Comparison of ENCODE assay signal across 20 cellular contexts in genomic region chr2:136183095-136183494, GRCh38.
"Had no signal": no experiment of that assay in that cellular context is flagged by ENCODE, and none has a peak within 500 bp of the region (broad histone marks: within the 10 kb centered on the region; RNA-seq: fewer than 3 reads in every experiment).

No MANE protein-coding gene starts in this region.

- H3K27ac ChIP-seq: coronary artery, gastroesophageal sphincter, left ventricle myocardium inferior, parathyroid adenoma, tibial artery, WERI-Rb-1 had no signal

- H3K4me1 ChIP-seq: gastroesophageal sphincter, left ventricle myocardium inferior, parathyroid adenoma, tibial artery had no signal

- H3K9me3 ChIP-seq: tibial artery had no signal

- H3K36me3 Mint-ChIP-seq: immature natural killer cell; natural killer cell; stimulated activated effector memory CD8-positive, alpha-beta T cell treated with anti-CD3 and anti-CD28 coated beads, Interleukin-12 subunit alpha, Interleukin-12 subunit beta, amount 100 ng/mL, for 72 hours had no signal

- H3K4me3 Mint-ChIP-seq: immature natural killer cell; natural killer cell; stimulated activated effector memory CD8-positive, alpha-beta T cell treated with anti-CD3 and anti-CD28 coated beads, Interleukin-12 subunit alpha, Interleukin-12 subunit beta, amount 100 ng/mL, for 72 hours had no signal

- H3K9ac ChIP-seq: parathyroid adenoma had no signal

- H3K27me3 ChIP-seq: gastroesophageal sphincter, tibial artery had no signal

- H3K4me1 Mint-ChIP-seq: immature natural killer cell had no signal

- H3K36me3 ChIP-seq: gastroesophageal sphincter, left ventricle myocardium inferior, tibial artery, WERI-Rb-1 had no signal

- DNase-seq: activated CD4-positive, alpha-beta T cell treated with anti-CD3 and anti-CD28 coated beads for 1 hour; activated CD8-positive, alpha-beta memory T cell treated with anti-CD3 and anti-CD28 coated beads for 24 hours; activated CD8-positive, alpha-beta memory T cell treated with anti-CD3 and anti-CD28 coated beads, Interleukin-2, amount 50 U/mL, for 48 hours; activated effector memory CD4-positive, alpha-beta T cell treated with anti-CD3 and anti-CD28 coated beads, Interleukin-2, amount 50 U/mL, for 16 hours; activated naive CD4-positive, alpha-beta T cell treated with anti-CD3 and anti-CD28 coated beads, Interleukin-2, amount 50 U/mL, for 16 hours; activated T-cell treated with anti-CD3 and anti-CD28 coated beads, Interleukin-2, amount 50 U/mL, for 48 hours; aorta; immature natural killer cell; kidney glomerular epithelial cell; left ventricle myocardium inferior; mesenchymal stem cell; natural killer cell; stimulated activated CD4-positive, alpha-beta T cell treated with anti-CD3 and anti-CD28 coated beads, Interleukin-4, amount 100 ng/mL, for 24 hours; tibial artery; WERI-Rb-1 had no signal

- H3K9me3 Mint-ChIP-seq: natural killer cell; stimulated activated effector memory CD8-positive, alpha-beta T cell treated with anti-CD3 and anti-CD28 coated beads, Interleukin-12 subunit alpha, Interleukin-12 subunit beta, amount 100 ng/mL, for 72 hours had no signal

- H2AFZ ChIP-seq: parathyroid adenoma had no signal

- H3K4me3 ChIP-seq: coronary artery, gastroesophageal sphincter, left ventricle myocardium inferior, tibial artery had no signal

- H3K27ac Mint-ChIP-seq: stimulated activated effector memory CD8-positive, alpha-beta T cell treated with anti-CD3 and anti-CD28 coated beads, Interleukin-12 subunit alpha, Interleukin-12 subunit beta, amount 100 ng/mL, for 72 hours had no signal

- ATAC-seq: gastroesophageal sphincter; natural killer cell; sciatic nerve; stimulated activated effector memory CD8-positive, alpha-beta T cell treated with anti-CD3 and anti-CD28 coated beads, Interleukin-12 subunit alpha, Interleukin-12 subunit beta, amount 100 ng/mL, for 72 hours had no signal
